In the genomic region with DNA sequence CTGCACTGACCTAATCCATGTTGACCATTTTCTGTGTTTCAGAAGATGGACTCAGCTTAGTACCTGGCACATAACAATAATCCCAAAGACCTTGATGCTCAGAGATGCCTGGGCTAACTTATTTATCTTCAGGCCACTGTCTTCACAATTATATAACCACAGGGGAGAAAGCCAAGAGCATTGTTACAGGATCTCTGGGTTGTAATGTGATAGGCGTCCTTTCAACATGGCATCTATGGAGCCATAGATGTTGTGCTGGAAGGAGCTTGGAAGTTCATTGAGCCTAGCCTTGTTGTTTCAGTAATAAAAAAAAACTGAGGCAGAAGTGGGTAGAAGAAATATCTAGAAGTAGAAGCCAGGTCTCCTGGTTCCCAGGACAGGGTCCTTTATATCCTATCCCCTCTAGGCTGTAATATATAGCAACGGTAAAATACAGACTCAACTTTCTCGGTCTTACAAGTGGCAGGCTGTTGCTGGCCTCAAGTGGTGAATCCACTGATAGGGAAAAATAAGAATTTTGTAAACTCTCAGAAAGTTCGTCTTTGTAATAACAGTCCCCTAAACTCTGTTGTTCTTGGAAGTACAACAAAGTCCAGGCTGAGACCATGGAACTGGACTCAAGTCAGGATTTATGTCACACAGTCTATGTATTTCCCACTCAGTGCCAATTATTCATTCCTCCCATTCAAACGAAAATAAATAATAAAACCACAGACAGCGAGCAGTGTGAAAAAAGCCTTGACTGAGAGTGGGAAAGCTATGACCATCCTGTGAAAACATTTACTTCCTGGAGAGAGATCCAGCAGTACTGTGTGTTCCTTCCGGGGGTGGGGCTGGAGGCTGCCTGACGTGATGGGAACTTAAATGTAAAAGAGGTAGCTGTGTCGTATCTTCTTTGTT, we compare ENCODE assay signal across 9 cellular contexts.
A peak's percentile ranks its signal among the peaks of the same experiment; 100 is the strongest.
DNase-seq lines count a peak whose midpoint lies in the region; ATAC-seq and TF ChIP-seq lines count a peak whose summit lies in the region.
"Had no signal": no experiment of that assay in that cellular context is flagged by ENCODE, and none has a peak within 500 bp of the region (broad histone marks: within the 10 kb centered on the region; RNA-seq: fewer than 3 reads in every experiment).

No MANE protein-coding gene starts in this region.

- H3K4me1 ChIP-seq in psoas muscle = no peaks in the 10 kb centered on the region

- no peaks in the 10 kb centered on the region for H3K36me3 Mint-ChIP-seq in T-helper 2 cell treated with Interferon-gamma antibody and Interleukin-4, amounts not matched to agents 5 μg/mL and 100 μg/mL, for 36 hours (ENCODE audit: low read depth)

- no peaks in the 10 kb centered on the region for H3K36me3 ChIP-seq in psoas muscle (ENCODE audit: insufficient read depth in 1 of 2, low read depth in 1 of 2)

- 26 to 30% (median 28%) methylated on average over 9 of the region's 9 CpGs for WGBS in psoas muscle, 3 donors

- peaks cover 3% of the 10 kb centered on the region for H3K9me3 ChIP-seq in psoas muscle

- H3K4me3 Mint-ChIP-seq in T-helper 2 cell treated with Interferon-gamma antibody and Interleukin-4, amounts not matched to agents 5 μg/mL and 100 μg/mL, for 36 hours = no peak overlapping the region
- H3K4me3 Mint-ChIP-seq: neural crest cell had no signal

- no peak overlapping the region for H3K27ac Mint-ChIP-seq in T-helper 2 cell treated with Interferon-gamma antibody and Interleukin-4, amounts not matched to agents 5 μg/mL and 100 μg/mL, for 36 hours

- peaks cover 2% of the 10 kb centered on the region for H3K4me1 Mint-ChIP-seq in T-helper 2 cell treated with Interferon-gamma antibody and Interleukin-4, amounts not matched to agents 5 μg/mL and 100 μg/mL, for 36 hours (ENCODE audit: low read depth)

- intact Hi-C loops in psoas muscle (cut with DNase I) = no loop called here

- H3K9me3 Mint-ChIP-seq in T-helper 2 cell treated with Interferon-gamma antibody and Interleukin-4, amounts not matched to agents 5 μg/mL and 100 μg/mL, for 36 hours = no peaks in the 10 kb centered on the region
- H3K9me3 Mint-ChIP-seq: neural crest cell had no signal

- DNase-seq in Daoy (ENCODE audit: low read depth) (peak; percentile 80), UCSD-AML1 (lab: John Stamatoyannopoulos, UW; ENCODE audit: unreplicated experiment) (peak; percentile 48), glomerular visceral epithelial cell (ENCODE audit: extremely low spot score) (peak; percentile 67), psoas muscle (peak; percentile 37 to 67), NAMALWA (ENCODE audit: low spot score) (no peak), NCI-H345 treated with DMSO at 0.1 percent for 48 hours (lab: John Stamatoyannopoulos, UW; ENCODE audit: unreplicated experiment) (no peak)
- DNase-seq in T-helper 2 cell treated with Interferon-gamma antibody and Interleukin-4, amounts not matched to agents 5 μg/mL and 100 μg/mL, for 36 hours (ENCODE audit: low spot score) = no peak
- no peak for DNase-seq in activated naive CD4-positive, alpha-beta T cell treated with Interleukin-2 at 50 U/mL for 16 hours

- TF ChIP-seq CTCF in psoas muscle (IDR thresholded peaks at IDR 0.05) = no peak

- no peaks in the 10 kb centered on the region for H3K27me3 ChIP-seq in psoas muscle (ENCODE audit: insufficient read depth in 3 of 3, low read length in 2 of 3)

- ATAC-seq in psoas muscle = peak in 2 of 4 donors; percentile 30 to 50

- H3K4me3 ChIP-seq in psoas muscle = no peak overlapping the region

- peak overlapping the region; percentile 31 for H3K27ac ChIP-seq in psoas muscle

- H3K27me3 Mint-ChIP-seq in T-helper 2 cell treated with Interferon-gamma antibody and Interleukin-4, amounts not matched to agents 5 μg/mL and 100 μg/mL, for 36 hours (ENCODE audit: low read depth) = peaks cover 2% of the 10 kb centered on the region

Comparison
In these comparisons a context has a peak if more than half of its experiments do, and no peak if none do; other contexts are left out.
1. DNase-seq: peak in Daoy (single experiment), UCSD-AML1 (single experiment), glomerular visceral epithelial cell (single experiment) and psoas muscle (2 of 2); none in T-helper 2 cell treated with Interferon-gamma antibody and Interleukin-4, amounts not matched to agents 5 μg/mL and 100 μg/mL, for 36 hours (single experiment), NAMALWA (single experiment), NCI-H345 treated with DMSO at 0.1 percent for 48 hours (single experiment) and activated naive CD4-positive, alpha-beta T cell treated with Interleukin-2 at 50 U/mL for 16 hours (single experiment).